Comparison of ENCODE assay signal across 8 cellular contexts in genomic region chr1:110765640-110766335, GRCh38.
A peak's percentile ranks its signal among the peaks of the same experiment; 100 is the strongest.
DNase-seq lines count a peak whose midpoint lies in the region; ATAC-seq and TF ChIP-seq lines count a peak whose summit lies in the region.

No MANE protein-coding gene starts in this region.

- CTCF ChIA-PET in mammary epithelial cell (lab: Charles Lee; ENCODE audit: low non-redundant PET), result interaction anchor here (0.6 to 1.0 kb wide), 6 partner anchors 15 to 1876 kb away, joined by 3 to 6 read pairs (median 3); partner anchors contain the start of gene RBM15

- TF ChIP-seq CTCF in mammary epithelial cell (conservative IDR thresholded peaks at IDR 0.05 in 1 of 2, IDR thresholded peaks at IDR 0.05 in 1 of 2; ENCODE audit: extremely low read depth in 1 of 2, insufficient read depth in 1 of 2, low read depth in 1 of 2, low read length in 2 of 2), result peak; percentile 83 to 93

- H3K4me2 ChIP-seq in mammary epithelial cell (ENCODE audit: insufficient read depth, low read depth, low read length), result no peak overlapping the region

- peaks cover 8% of the 10 kb centered on the region for H3K4me1 ChIP-seq in mammary epithelial cell (ENCODE audit: insufficient read depth, low read length)

- BruUV-seq in mammary epithelial cell (replicated peaks; lab: Mats Ljungman, UMichigan), result no TSS peak

- no peak overlapping the region for H3K4me3 ChIP-seq in mammary epithelial cell (replicated peaks in 1 of 3; ENCODE audit: insufficient read depth in 1 of 3, low read depth in 2 of 3, low read length in 3 of 3)

- H3K9ac ChIP-seq in mammary epithelial cell (ENCODE audit: insufficient read depth, low read length), result no peak overlapping the region

- no peaks in the 10 kb centered on the region for H3K27me3 ChIP-seq in mammary epithelial cell (ENCODE audit: insufficient read depth, low read length)

- no peak overlapping the region for H3K4me3 Mint-ChIP-seq in stimulated activated memory B cell treated with anti-CD40 and anti-IgM and Interleukin-4, amounts not matched to agents 10 μg/mL and 1 μg/mL and 100 μg/mL, for 72 hours

- H3K36me3 Mint-ChIP-seq in stimulated activated memory B cell treated with anti-CD40 and anti-IgM and Interleukin-4, amounts not matched to agents 10 μg/mL and 1 μg/mL and 100 μg/mL, for 72 hours, result no peaks in the 10 kb centered on the region

- H4K20me1 ChIP-seq in mammary epithelial cell (ENCODE audit: insufficient read depth, low read length), result no peaks in the 10 kb centered on the region

- no peaks in the 10 kb centered on the region for H3K36me3 ChIP-seq in mammary epithelial cell (ENCODE audit: insufficient read depth, low read length)

- no peaks in the 10 kb centered on the region for H3K9me3 Mint-ChIP-seq in stimulated activated memory B cell treated with anti-CD40 and anti-IgM and Interleukin-4, amounts not matched to agents 10 μg/mL and 1 μg/mL and 100 μg/mL, for 72 hours

- no peak overlapping the region for H3K27ac ChIP-seq in mammary epithelial cell (ENCODE audit: insufficient read depth, low read depth, low read length)

- no peaks in the 10 kb centered on the region for H3K9me3 ChIP-seq in mammary epithelial cell (replicated peaks; ENCODE audit: insufficient read depth, low read length)

- no peaks in the 10 kb centered on the region for H3K27me3 Mint-ChIP-seq in stimulated activated memory B cell treated with anti-CD40 and anti-IgM and Interleukin-4, amounts not matched to agents 10 μg/mL and 1 μg/mL and 100 μg/mL, for 72 hours

- DNase-seq in SIG-M5 treated with dmso at 0.1 percent for 504 hours (lab: John Stamatoyannopoulos, UW; ENCODE audit: unreplicated experiment), result peak; percentile 74
- DNase-seq in SIG-M5 (lab: John Stamatoyannopoulos, UW), result no peak
- peak; percentile 67 for DNase-seq in NCI-H1092 treated with DMSO at 0.1 percent for 48 hours (lab: John Stamatoyannopoulos, UW)
- peak; percentile 62 for DNase-seq in SW480 (ENCODE audit: low spot score)
- DNase-seq in mammary epithelial cell, result peak; percentile 17
- DNase-seq in left colon, result peak in 1 of 2 donors; percentile 19

- H2AFZ ChIP-seq in mammary epithelial cell (ENCODE audit: low read depth, low read length), result no peak overlapping the region

- H3K27ac Mint-ChIP-seq in stimulated activated memory B cell treated with anti-CD40 and anti-IgM and Interleukin-4, amounts not matched to agents 10 μg/mL and 1 μg/mL and 100 μg/mL, for 72 hours, result peak overlapping the region; percentile 46

- intact Hi-C loops in mammary epithelial cell (cut with micrococcal nuclease), result loop anchor here (1.0 to 5.0 kb wide), 4 partner anchors 15 to 243 kb away; no protein-coding TSS in a partner anchor
- intact Hi-C loops in left colon (cut with DNase I, micrococcal nuclease), result loop anchor here in 1 of 2 donors (2.0 kb wide), 1 partner anchor 139 kb away; no protein-coding TSS in a partner anchor

- WGBS in mammary epithelial cell (ENCODE audit: low coverage, missing lambda C conversion rate), result 17% methylated on average over 5 of the region's 5 CpGs

- H3K4me1 Mint-ChIP-seq in stimulated activated memory B cell treated with anti-CD40 and anti-IgM and Interleukin-4, amounts not matched to agents 10 μg/mL and 1 μg/mL and 100 μg/mL, for 72 hours, result peaks cover 17% of the 10 kb centered on the region

- no peaks in the 10 kb centered on the region for H3K79me2 ChIP-seq in mammary epithelial cell (ENCODE audit: insufficient read depth, low read length)

- in situ Hi-C loops in mammary epithelial cell (cut with MboI; ENCODE audit: low sequenced_read_pairs in 2 of 2), result no loop called here

- dilution Hi-C loops in mammary epithelial cell (cut with HindIII; ENCODE audit: low sequenced_read_pairs), result no loop called here

- ATAC-seq in left colon (peak; percentile 34), GM21528 (IDR thresholded peaks at IDR 0.05; ENCODE audit: low FRiP score, unreplicated experiment) (no peak)
- peak; percentile 61 for ATAC-seq in stimulated activated memory B cell treated with anti-CD40 and anti-IgM and Interleukin-4, amounts not matched to agents 10 μg/mL and 1 μg/mL and 100 μg/mL, for 72 hours
